In genomic region chr20:46050444-46050843, GRCh38 we compare ENCODE assay signal across 28 cellular contexts. TPM values are rescaled to one million over a fixed set of nuclear protein-coding genes. Genes with fewer than 3 reads are reported as not detected.
"Had no signal": no experiment of that assay in that cellular context is flagged by ENCODE, and none has a peak within 500 bp of the region (broad histone marks: within the 10 kb centered on the region; RNA-seq: fewer than 3 reads in every experiment).

No MANE protein-coding gene starts in this region.

- H3K4me1 ChIP-seq: left lung, lower lobe of right lung, parathyroid adenoma, psoas muscle, right atrium auricular region, spleen, suprapubic skin, tibial artery, upper lobe of right lung had no signal

- H3K79me2 ChIP-seq: hepatocyte had no signal

- H3K4me2 ChIP-seq: hepatocyte had no signal

- H3K4me3 ChIP-seq: hepatocyte, left lung, lower lobe of right lung, psoas muscle, right atrium auricular region, spleen, suprapubic skin, thoracic aorta, tibial artery, upper lobe of right lung had no signal

- H3K9me3 ChIP-seq: left lung, lower lobe of right lung, psoas muscle, right atrium auricular region, spleen, suprapubic skin, thoracic aorta, tibial artery, upper lobe of right lung had no signal

- H3K27ac ChIP-seq: hepatocyte, left lung, lower lobe of right lung, parathyroid adenoma, psoas muscle, right atrium auricular region, spleen, suprapubic skin, thoracic aorta, tibial artery, upper lobe of right lung had no signal

- FAIRE-seq: small intestine, urothelium cell line had no signal

- H3K9ac ChIP-seq: parathyroid adenoma had no signal

- H2AFZ ChIP-seq: hepatocyte, parathyroid adenoma had no signal

- H3K36me3 ChIP-seq: left lung, lower lobe of right lung, right atrium auricular region, spleen, suprapubic skin, thoracic aorta, tibial artery, upper lobe of right lung had no signal

- H3K27me3 ChIP-seq: right atrium auricular region had no signal

- DNase-seq: islet precursor cell; left cardiac atrium; lower lobe of right lung; mammary epithelial cell; mesenchymal stem cell; naive thymus-derived CD8-positive, alpha-beta T cell; nucleus accumbens; psoas muscle; small intestine; spleen; stimulated activated CD4-positive, alpha-beta T cell treated with anti-CD3 and anti-CD28 coated beads, Interleukin-4, amount 100 ng/mL, for 24 hours; stimulated activated naive CD4-positive, alpha-beta T cell; tibial artery; trophoblast cell; upper lobe of right lung had no signal

- ATAC-seq: left cardiac atrium; left lung; lower lobe of right lung; naive thymus-derived CD8-positive, alpha-beta T cell; psoas muscle; sciatic nerve; stimulated activated effector memory CD8-positive, alpha-beta T cell treated with anti-CD3 and anti-CD28 coated beads, Interleukin-12 subunit alpha, Interleukin-12 subunit beta, amount 100 ng/mL, for 72 hours; upper lobe of right lung had no signal

RNA-seq across cellular contexts. Expression of gene SLC12A5, which starts 21.4 kb away (rescaled TPM):
- total RNA-seq: kidney epithelial cell, osteocyte, psoas muscle, right atrium auricular region, subcutaneous adipose tissue, thoracic aorta had no signal

RNA-seq across cellular contexts. Expression of gene MMP9, which starts 41.7 kb away (rescaled TPM):
- total RNA-seq: neural crest cell, osteocyte had no signal
- polyA plus RNA-seq: naive thymus-derived CD8-positive, alpha-beta T cell had no signal
